ENCODE assay signal across 8 cellular contexts in genomic region chr20:44089987-44090674, GRCh38.
DNase-seq lines count a peak whose midpoint lies in the region; FAIRE-seq and TF ChIP-seq lines count a peak whose summit lies in the region.

No MANE protein-coding gene starts in this region.

- H3K9ac ChIP-seq in astrocyte (ENCODE audit: low read length), result no peak overlapping the region

- intact Hi-C loops in stomach (cut with DNase I; ENCODE audit: low total_unique reads), result loop anchor here (5.0 kb wide), 1 partner anchor 338 kb away; no protein-coding TSS in a partner anchor

- TF ChIP-seq CTCF in LNCaP clone FGC (IDR thresholded peaks at IDR 0.05; ENCODE audit: control insufficient read depth, extremely low read depth, insufficient read depth) (no peak), astrocyte (IDR thresholded peaks at IDR 0.05; ENCODE audit: insufficient read depth, low read depth, low read length) (no peak), stomach (IDR thresholded peaks at IDR 0.05) (no peak), nephron progenitor cell (IDR thresholded peaks at IDR 0.05) (no peak)

- no peak overlapping the region for H3K4me3 ChIP-seq in LNCaP clone FGC (ENCODE audit: low read depth, low read length)
- H3K4me3 ChIP-seq in astrocyte (ENCODE audit: insufficient read depth, low read depth, low read length), result no peak overlapping the region
- no peak overlapping the region for H3K4me3 ChIP-seq in stomach

- H3K4me1 Mint-ChIP-seq in astrocyte (ENCODE audit: low read depth, unreplicated experiment) (no peaks in the 10 kb centered on the region), nephron progenitor cell (peaks cover 7% of the 10 kb centered on the region)

- 60 to 66% (median 61%) methylated on average over 7 of the region's 7 CpGs for WGBS in stomach, 5 donors

- no peaks in the 10 kb centered on the region for H3K79me2 ChIP-seq in astrocyte (ENCODE audit: insufficient read depth, low read length)

- H3K27me3 ChIP-seq in astrocyte (ENCODE audit: insufficient read depth, low read length) (no peaks in the 10 kb centered on the region), stomach (peaks cover 0 to 11% (median 0%) of the 10 kb centered on the region in 3 donors)

- peak overlapping the region; percentile 51 for H3K4me2 ChIP-seq in astrocyte (ENCODE audit: low read length)

- no peak overlapping the region for H3K27ac ChIP-seq in astrocyte (ENCODE audit: low read depth, low read length)
- H3K27ac ChIP-seq in stomach, result no peak overlapping the region

- DNase-seq in NCI-H1417 (lab: John Stamatoyannopoulos, UW) (peak; percentile 27 to 76 (median 42)), NCI-H1417 treated with DMSO at 0.1 percent for 48 hours (lab: John Stamatoyannopoulos, UW) (no peak), LNCaP clone FGC (ENCODE audit: low read depth) (peak; percentile 55), astrocyte (ENCODE audit: low read depth) (peak; percentile 51), non-pigmented ciliary epithelial cell (ENCODE audit: low read depth) (peak; percentile 44), stomach (no peak), nephron progenitor cell (no peak), C1 segment of cervical spinal cord (lab: John Stamatoyannopoulos, UW) (no peak)

- H4K20me1 ChIP-seq in astrocyte (ENCODE audit: insufficient read depth, low read length), result no peaks in the 10 kb centered on the region

- H2AFZ ChIP-seq in astrocyte (ENCODE audit: low read depth, low read length), result peak overlapping the region; percentile 49

- H3K27ac Mint-ChIP-seq in astrocyte (ENCODE audit: unreplicated experiment) (no peak overlapping the region), nephron progenitor cell (no peak overlapping the region)

- TF ChIP-seq POLR2A in stomach (IDR thresholded peaks at IDR 0.05), result no peak

- peaks cover 15% of the 10 kb centered on the region for H3K27me3 Mint-ChIP-seq in astrocyte (ENCODE audit: low read depth, unreplicated experiment)
- peaks cover 7% of the 10 kb centered on the region for H3K27me3 Mint-ChIP-seq in nephron progenitor cell (ENCODE audit: low read depth, poor library complexity)

- H3K36me3 Mint-ChIP-seq in astrocyte (ENCODE audit: low read depth, unreplicated experiment) (no peaks in the 10 kb centered on the region), nephron progenitor cell (ENCODE audit: low read depth) (no peaks in the 10 kb centered on the region)

- peaks cover 5% of the 10 kb centered on the region for H3K4me1 ChIP-seq in astrocyte (ENCODE audit: insufficient read depth, low read length)
- H3K4me1 ChIP-seq in stomach, result peaks cover 0 to 12% (median 0%) of the 10 kb centered on the region in 4 donors

- no peaks in the 10 kb centered on the region for H3K9me3 ChIP-seq in astrocyte (ENCODE audit: insufficient read depth, low read depth, low read length)
- H3K9me3 ChIP-seq in stomach, result no peaks in the 10 kb centered on the region

- FAIRE-seq in astrocyte (lab: Jason Lieb, UNC), result no peak

- H3K36me3 ChIP-seq in astrocyte (ENCODE audit: insufficient read depth, low read length) (no peaks in the 10 kb centered on the region), stomach (no peaks in the 10 kb centered on the region)

- no peak for TF ChIP-seq EP300 in stomach (IDR thresholded peaks at IDR 0.05)

- no peaks in the 10 kb centered on the region for H3K9me3 Mint-ChIP-seq in astrocyte (ENCODE audit: unreplicated experiment)
- no peaks in the 10 kb centered on the region for H3K9me3 Mint-ChIP-seq in nephron progenitor cell

- no peak overlapping the region for H3K4me3 Mint-ChIP-seq in astrocyte (ENCODE audit: unreplicated experiment)
- no peak overlapping the region for H3K4me3 Mint-ChIP-seq in nephron progenitor cell

Comparison
In these comparisons a context has a peak if more than half of its experiments do, and no peak if none do; other contexts are left out.
1. DNase-seq: peak in NCI-H1417 (3 of 3), LNCaP clone FGC (single experiment), astrocyte (single experiment) and non-pigmented ciliary epithelial cell (single experiment); none in NCI-H1417 treated with DMSO at 0.1 percent for 48 hours (single experiment), stomach (single experiment), nephron progenitor cell (single experiment) and C1 segment of cervical spinal cord (0 of 14).